ENCODE assay signal across 2 cellular contexts in the genomic region with DNA sequence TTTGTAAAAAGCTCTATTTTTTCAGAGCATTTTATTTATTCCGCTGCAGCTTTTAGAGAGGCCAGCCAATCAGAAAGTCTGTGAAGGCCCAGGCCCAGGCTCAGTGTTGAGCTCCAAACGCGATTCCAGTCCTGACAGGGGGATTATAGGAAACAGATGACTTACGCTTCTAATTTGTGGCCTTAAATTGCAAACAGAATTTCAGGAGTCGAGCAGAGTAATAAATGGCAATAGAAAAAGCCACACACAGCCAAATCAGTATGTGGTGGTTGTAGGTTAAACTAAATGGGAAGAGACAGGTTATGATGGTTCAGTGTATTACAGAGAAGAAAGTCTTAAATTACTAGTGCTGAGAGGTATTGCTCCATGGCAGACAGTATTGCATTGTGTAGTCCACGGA.
TF ChIP-seq lines count a peak whose summit lies in the region.

No MANE protein-coding gene starts in this region.

TF ChIP-seq in GM23338, 12 proteins besides CTCF, POLR2A, EP300 and RAD21:
- TF ChIP-seq CREB1 (CRISPR knock-in tag; IDR thresholded peaks at IDR 0.05; ENCODE audit: low read depth) = no peak
- no peak for TF ChIP-seq POLR2AphosphoS5 (IDR thresholded peaks at IDR 0.05; ENCODE audit: low read depth)
- TF ChIP-seq STAT1 (IDR thresholded peaks at IDR 0.05; ENCODE audit: unreplicated experiment) = no peak
- TF ChIP-seq, protein P1, sequence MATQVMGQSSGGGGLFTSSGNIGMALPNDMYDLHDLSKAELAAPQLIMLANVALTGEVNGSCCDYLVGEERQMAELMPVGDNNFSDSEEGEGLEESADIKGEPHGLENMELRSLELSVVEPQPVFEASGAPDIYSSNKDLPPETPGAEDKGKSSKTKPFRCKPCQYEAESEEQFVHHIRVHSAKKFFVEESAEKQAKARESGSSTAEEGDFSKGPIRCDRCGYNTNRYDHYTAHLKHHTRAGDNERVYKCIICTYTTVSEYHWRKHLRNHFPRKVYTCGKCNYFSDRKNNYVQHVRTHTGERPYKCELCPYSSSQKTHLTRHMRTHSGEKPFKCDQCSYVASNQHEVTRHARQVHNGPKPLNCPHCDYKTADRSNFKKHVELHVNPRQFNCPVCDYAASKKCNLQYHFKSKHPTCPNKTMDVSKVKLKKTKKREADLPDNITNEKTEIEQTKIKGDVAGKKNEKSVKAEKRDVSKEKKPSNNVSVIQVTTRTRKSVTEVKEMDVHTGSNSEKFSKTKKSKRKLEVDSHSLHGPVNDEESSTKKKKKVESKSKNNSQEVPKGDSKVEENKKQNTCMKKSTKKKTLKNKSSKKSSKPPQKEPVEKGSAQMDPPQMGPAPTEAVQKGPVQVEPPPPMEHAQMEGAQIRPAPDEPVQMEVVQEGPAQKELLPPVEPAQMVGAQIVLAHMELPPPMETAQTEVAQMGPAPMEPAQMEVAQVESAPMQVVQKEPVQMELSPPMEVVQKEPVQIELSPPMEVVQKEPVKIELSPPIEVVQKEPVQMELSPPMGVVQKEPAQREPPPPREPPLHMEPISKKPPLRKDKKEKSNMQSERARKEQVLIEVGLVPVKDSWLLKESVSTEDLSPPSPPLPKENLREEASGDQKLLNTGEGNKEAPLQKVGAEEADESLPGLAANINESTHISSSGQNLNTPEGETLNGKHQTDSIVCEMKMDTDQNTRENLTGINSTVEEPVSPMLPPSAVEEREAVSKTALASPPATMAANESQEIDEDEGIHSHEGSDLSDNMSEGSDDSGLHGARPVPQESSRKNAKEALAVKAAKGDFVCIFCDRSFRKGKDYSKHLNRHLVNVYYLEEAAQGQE (IDR thresholded peaks at IDR 0.05; ENCODE audit: unreplicated experiment) = no peak
- no peak for TF ChIP-seq ZNF114 (CRISPR knock-in tag; IDR thresholded peaks at IDR 0.05)
- TF ChIP-seq EZH2phosphoT487 (IDR thresholded peaks at IDR 0.05; ENCODE audit: unreplicated experiment) = no peak
- TF ChIP-seq JUNB (IDR thresholded peaks at IDR 0.05; ENCODE audit: unreplicated experiment) = no peak
- TF ChIP-seq ZNF331 (CRISPR knock-in tag; IDR thresholded peaks at IDR 0.05; ENCODE audit: low read depth) = no peak
- TF ChIP-seq EZH2 (IDR thresholded peaks at IDR 0.05; ENCODE audit: low read depth, unreplicated experiment) = no peak
- TF ChIP-seq, protein P2, sequence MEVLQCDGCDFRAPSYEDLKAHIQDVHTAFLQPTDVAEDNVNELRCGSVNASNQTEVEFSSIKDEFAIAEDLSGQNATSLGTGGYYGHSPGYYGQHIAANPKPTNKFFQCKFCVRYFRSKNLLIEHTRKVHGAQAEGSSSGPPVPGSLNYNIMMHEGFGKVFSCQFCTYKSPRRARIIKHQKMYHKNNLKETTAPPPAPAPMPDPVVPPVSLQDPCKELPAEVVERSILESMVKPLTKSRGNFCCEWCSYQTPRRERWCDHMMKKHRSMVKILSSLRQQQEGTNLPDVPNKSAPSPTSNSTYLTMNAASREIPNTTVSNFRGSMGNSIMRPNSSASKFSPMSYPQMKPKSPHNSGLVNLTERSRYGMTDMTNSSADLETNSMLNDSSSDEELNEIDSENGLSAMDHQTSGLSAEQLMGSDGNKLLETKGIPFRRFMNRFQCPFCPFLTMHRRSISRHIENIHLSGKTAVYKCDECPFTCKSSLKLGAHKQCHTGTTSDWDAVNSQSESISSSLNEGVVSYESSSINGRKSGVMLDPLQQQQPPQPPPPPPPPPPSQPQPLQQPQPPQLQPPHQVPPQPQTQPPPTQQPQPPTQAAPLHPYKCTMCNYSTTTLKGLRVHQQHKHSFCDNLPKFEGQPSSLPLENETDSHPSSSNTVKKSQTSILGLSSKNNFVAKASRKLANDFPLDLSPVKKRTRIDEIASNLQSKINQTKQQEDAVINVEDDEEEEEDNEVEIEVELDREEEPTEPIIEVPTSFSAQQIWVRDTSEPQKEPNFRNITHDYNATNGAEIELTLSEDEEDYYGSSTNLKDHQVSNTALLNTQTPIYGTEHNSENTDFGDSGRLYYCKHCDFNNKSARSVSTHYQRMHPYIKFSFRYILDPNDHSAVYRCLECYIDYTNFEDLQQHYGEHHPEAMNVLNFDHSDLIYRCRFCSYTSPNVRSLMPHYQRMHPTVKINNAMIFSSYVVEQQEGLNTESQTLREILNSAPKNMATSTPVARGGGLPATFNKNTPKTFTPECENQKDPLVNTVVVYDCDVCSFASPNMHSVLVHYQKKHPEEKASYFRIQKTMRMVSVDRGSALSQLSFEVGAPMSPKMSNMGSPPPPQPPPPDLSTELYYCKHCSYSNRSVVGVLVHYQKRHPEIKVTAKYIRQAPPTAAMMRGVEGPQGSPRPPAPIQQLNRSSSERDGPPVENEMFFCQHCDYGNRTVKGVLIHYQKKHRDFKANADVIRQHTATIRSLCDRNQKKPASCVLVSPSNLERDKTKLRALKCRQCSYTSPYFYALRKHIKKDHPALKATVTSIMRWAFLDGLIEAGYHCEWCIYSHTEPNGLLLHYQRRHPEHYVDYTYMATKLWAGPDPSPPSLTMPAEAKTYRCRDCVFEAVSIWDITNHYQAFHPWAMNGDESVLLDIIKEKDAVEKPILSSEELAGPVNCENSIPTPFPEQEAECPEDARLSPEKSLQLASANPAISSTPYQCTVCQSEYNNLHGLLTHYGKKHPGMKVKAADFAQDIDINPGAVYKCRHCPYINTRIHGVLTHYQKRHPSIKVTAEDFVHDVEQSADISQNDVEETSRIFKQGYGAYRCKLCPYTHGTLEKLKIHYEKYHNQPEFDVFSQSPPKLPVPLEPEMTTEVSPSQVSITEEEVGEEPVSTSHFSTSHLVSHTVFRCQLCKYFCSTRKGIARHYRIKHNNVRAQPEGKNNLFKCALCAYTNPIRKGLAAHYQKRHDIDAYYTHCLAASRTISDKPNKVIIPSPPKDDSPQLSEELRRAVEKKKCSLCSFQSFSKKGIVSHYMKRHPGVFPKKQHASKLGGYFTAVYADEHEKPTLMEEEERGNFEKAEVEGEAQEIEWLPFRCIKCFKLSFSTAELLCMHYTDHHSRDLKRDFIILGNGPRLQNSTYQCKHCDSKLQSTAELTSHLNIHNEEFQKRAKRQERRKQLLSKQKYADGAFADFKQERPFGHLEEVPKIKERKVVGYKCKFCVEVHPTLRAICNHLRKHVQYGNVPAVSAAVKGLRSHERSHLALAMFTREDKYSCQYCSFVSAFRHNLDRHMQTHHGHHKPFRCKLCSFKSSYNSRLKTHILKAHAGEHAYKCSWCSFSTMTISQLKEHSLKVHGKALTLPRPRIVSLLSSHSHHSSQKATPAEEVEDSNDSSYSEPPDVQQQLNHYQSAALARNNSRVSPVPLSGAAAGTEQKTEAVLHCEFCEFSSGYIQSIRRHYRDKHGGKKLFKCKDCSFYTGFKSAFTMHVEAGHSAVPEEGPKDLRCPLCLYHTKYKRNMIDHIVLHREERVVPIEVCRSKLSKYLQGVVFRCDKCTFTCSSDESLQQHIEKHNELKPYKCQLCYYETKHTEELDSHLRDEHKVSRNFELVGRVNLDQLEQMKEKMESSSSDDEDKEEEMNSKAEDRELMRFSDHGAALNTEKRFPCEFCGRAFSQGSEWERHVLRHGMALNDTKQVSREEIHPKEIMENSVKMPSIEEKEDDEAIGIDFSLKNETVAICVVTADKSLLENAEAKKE (CRISPR knock-in tag; IDR thresholded peaks at IDR 0.05) = no peak

TF ChIP-seq in SK-N-SH, 30 proteins besides CTCF, POLR2A, EP300 and RAD21:
- TF ChIP-seq YY1 (IDR thresholded peaks at IDR 0.05; ENCODE audit: low read depth) (no peak), ELF1 (IDR thresholded peaks at IDR 0.05) (no peak), FOXJ3 (CRISPR knock-in tag; IDR thresholded peaks at IDR 0.05) (0 out of 2 replicates have a peak, but pooled peaks have one; percentile 36), SMC3 (IDR thresholded peaks at IDR 0.05; ENCODE audit: low read depth, low read length) (no peak), POLR2AphosphoS5 (IDR thresholded peaks at IDR 0.05; ENCODE audit: low read depth, low read length) (peak; percentile 28; the same call in 1 of the 2 replicates), GATA2 (CRISPR knock-in tag; IDR thresholded peaks at IDR 0.05) (no peak), GABPA (IDR thresholded peaks at IDR 0.05; ENCODE audit: low read depth) (no peak), CHD2 (IDR thresholded peaks at IDR 0.05; ENCODE audit: low read length, partially characterized antibody) (no peak), JUND (IDR thresholded peaks at IDR 0.05) (no peak), RCOR1 (IDR thresholded peaks at IDR 0.05; ENCODE audit: low read length) (peak; percentile 55; the same call in 1 of the 2 replicates), TEAD4 (IDR thresholded peaks at IDR 0.05; ENCODE audit: borderline replicate concordance, insufficient read depth) (no peak), RFX5 (IDR thresholded peaks at IDR 0.05; ENCODE audit: low read length) (no peak), TCF12 (IDR thresholded peaks at IDR 0.05) (peak; percentile 72)
- TF ChIP-seq, protein P3, sequence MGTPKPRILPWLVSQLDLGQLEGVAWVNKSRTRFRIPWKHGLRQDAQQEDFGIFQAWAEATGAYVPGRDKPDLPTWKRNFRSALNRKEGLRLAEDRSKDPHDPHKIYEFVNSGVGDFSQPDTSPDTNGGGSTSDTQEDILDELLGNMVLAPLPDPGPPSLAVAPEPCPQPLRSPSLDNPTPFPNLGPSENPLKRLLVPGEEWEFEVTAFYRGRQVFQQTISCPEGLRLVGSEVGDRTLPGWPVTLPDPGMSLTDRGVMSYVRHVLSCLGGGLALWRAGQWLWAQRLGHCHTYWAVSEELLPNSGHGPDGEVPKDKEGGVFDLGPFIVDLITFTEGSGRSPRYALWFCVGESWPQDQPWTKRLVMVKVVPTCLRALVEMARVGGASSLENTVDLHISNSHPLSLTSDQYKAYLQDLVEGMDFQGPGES (IDR thresholded peaks at IDR 0.05; ENCODE audit: low read depth, low read length) = no peak
- TF ChIP-seq, protein P4, sequence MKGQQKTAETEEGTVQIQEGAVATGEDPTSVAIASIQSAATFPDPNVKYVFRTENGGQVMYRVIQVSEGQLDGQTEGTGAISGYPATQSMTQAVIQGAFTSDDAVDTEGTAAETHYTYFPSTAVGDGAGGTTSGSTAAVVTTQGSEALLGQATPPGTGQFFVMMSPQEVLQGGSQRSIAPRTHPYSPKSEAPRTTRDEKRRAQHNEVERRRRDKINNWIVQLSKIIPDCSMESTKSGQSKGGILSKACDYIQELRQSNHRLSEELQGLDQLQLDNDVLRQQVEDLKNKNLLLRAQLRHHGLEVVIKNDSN (IDR thresholded peaks at IDR 0.05; ENCODE audit: borderline replicate concordance, low read depth) = no peak
- TF ChIP-seq, protein P5, sequence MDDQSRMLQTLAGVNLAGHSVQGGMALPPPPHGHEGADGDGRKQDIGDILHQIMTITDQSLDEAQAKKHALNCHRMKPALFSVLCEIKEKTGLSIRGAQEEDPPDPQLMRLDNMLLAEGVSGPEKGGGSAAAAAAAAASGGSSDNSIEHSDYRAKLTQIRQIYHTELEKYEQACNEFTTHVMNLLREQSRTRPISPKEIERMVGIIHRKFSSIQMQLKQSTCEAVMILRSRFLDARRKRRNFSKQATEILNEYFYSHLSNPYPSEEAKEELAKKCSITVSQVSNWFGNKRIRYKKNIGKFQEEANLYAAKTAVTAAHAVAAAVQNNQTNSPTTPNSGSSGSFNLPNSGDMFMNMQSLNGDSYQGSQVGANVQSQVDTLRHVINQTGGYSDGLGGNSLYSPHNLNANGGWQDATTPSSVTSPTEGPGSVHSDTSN (IDR thresholded peaks at IDR 0.05) = peak; percentile 50
- TF ChIP-seq, protein P6, sequence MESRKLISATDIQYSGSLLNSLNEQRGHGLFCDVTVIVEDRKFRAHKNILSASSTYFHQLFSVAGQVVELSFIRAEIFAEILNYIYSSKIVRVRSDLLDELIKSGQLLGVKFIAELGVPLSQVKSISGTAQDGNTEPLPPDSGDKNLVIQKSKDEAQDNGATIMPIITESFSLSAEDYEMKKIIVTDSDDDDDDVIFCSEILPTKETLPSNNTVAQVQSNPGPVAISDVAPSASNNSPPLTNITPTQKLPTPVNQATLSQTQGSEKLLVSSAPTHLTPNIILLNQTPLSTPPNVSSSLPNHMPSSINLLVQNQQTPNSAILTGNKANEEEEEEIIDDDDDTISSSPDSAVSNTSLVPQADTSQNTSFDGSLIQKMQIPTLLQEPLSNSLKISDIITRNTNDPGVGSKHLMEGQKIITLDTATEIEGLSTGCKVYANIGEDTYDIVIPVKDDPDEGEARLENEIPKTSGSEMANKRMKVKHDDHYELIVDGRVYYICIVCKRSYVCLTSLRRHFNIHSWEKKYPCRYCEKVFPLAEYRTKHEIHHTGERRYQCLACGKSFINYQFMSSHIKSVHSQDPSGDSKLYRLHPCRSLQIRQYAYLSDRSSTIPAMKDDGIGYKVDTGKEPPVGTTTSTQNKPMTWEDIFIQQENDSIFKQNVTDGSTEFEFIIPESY (IDR thresholded peaks at IDR 0.05; ENCODE audit: borderline replicate concordance, low read depth) = no peak
